ENCODE assay signal across 26 cellular contexts in the genomic region with DNA sequence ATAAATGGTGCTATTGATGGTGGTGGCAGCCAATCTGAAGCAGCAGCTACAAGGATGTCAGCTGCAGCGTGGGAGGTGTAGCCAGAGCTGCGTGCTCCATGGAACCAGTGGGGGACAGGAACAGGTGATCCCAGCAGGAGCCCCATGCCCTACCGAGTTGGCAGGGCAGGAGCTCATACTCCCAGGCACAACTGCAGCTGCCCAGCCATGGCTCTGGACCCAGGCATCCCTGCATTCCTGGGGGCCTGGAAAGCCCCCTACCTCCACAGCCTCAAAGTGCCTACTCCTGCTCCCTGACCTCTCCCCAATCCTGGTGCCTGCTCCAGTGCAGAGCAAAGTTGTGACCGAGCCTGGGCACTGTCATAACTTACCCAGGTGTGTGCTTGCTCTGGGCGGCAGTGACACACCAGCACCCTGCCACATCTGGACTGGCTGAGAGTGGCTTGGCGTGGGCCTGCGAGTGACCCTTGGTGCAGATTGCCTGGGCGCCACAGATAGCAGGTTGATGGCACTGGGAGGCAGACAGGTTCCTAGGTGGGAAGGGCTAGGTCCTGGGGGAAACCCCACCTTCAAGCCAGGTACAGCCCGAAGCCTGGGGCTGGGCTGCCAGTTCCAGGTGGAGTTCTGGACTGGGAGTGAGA.
"Had no signal": no experiment of that assay in that cellular context is flagged by ENCODE, and none has a peak within 500 bp of the region (broad histone marks: within the 10 kb centered on the region; RNA-seq: fewer than 3 reads in every experiment).

No MANE protein-coding gene starts in this region.

- FAIRE-seq: endothelial cell of umbilical vein, small intestine had no signal

- H3K4me3 Mint-ChIP-seq: activated CD4-positive, alpha-beta memory T cell treated with anti-CD3 and anti-CD28 coated beads, Interleukin-2, amount 10 ng/mL, durations not matched to agents 7 days and 5 days; activated CD4-positive, alpha-beta T cell treated with anti-CD3 and anti-CD28 coated beads, Interleukin-2, amount 10 ng/mL, durations not matched to agents 7 days and 5 days; activated naive CD4-positive, alpha-beta T cell treated with anti-CD3 and anti-CD28 coated beads, Interleukin-2, amount 10 ng/mL, durations not matched to agents 7 days and 5 days; activated naive CD8-positive, alpha-beta T cell treated with anti-CD3 and anti-CD28 coated beads, Interleukin-2, amount 10 ng/mL, durations not matched to agents 7 days and 5 days; activated T-cell treated with anti-CD3 and anti-CD28 coated beads, Interleukin-2, amount 50 U/mL, for 24 hours; immature natural killer cell; memory B cell; naive thymus-derived CD4-positive, alpha-beta T cell; stimulated activated naive B cell treated with anti-CD40 and anti-IgM and Interleukin-4, amounts not matched to agents 10 μg/mL and 1 μg/mL and 100 μg/mL, for 72 hours; T-helper 17 cell had no signal

- H3K36me3 ChIP-seq: gastroesophageal sphincter, left lung, tibial nerve had no signal

- H3K36me3 Mint-ChIP-seq: activated naive CD4-positive, alpha-beta T cell treated with anti-CD3 and anti-CD28 coated beads, Interleukin-2, amount 10 ng/mL, durations not matched to agents 7 days and 5 days; activated naive CD8-positive, alpha-beta T cell treated with anti-CD3 and anti-CD28 coated beads, Interleukin-2, amount 10 ng/mL, durations not matched to agents 7 days and 5 days; immature natural killer cell; memory B cell; naive thymus-derived CD4-positive, alpha-beta T cell; stimulated activated naive B cell treated with anti-CD40 and anti-IgM and Interleukin-4, amounts not matched to agents 10 μg/mL and 1 μg/mL and 100 μg/mL, for 72 hours had no signal

- H3K27me3 Mint-ChIP-seq: activated CD4-positive, alpha-beta memory T cell treated with anti-CD3 and anti-CD28 coated beads, Interleukin-2, amount 10 ng/mL, durations not matched to agents 7 days and 5 days; activated CD4-positive, alpha-beta T cell treated with anti-CD3 and anti-CD28 coated beads, Interleukin-2, amount 10 ng/mL, durations not matched to agents 7 days and 5 days; activated naive CD4-positive, alpha-beta T cell treated with anti-CD3 and anti-CD28 coated beads, Interleukin-2, amount 10 ng/mL, durations not matched to agents 7 days and 5 days; activated naive CD8-positive, alpha-beta T cell treated with anti-CD3 and anti-CD28 coated beads, Interleukin-2, amount 10 ng/mL, durations not matched to agents 7 days and 5 days; memory B cell; naive thymus-derived CD4-positive, alpha-beta T cell; stimulated activated naive B cell treated with anti-CD40 and anti-IgM and Interleukin-4, amounts not matched to agents 10 μg/mL and 1 μg/mL and 100 μg/mL, for 72 hours; T-helper 17 cell had no signal

- H3K4me1 ChIP-seq: gastroesophageal sphincter, left lung, parathyroid adenoma, tibial nerve had no signal

- H3K27ac ChIP-seq: gastroesophageal sphincter, left lung, parathyroid adenoma, tibial nerve had no signal

- H3K4me3 ChIP-seq: gastroesophageal sphincter, left lung, tibial nerve had no signal

- H2AFZ ChIP-seq: parathyroid adenoma had no signal

- H3K27ac Mint-ChIP-seq: activated CD4-positive, alpha-beta memory T cell treated with anti-CD3 and anti-CD28 coated beads, Interleukin-2, amount 10 ng/mL, durations not matched to agents 7 days and 5 days; activated CD4-positive, alpha-beta T cell treated with anti-CD3 and anti-CD28 coated beads, Interleukin-2, amount 10 ng/mL, durations not matched to agents 7 days and 5 days; activated naive CD4-positive, alpha-beta T cell treated with anti-CD3 and anti-CD28 coated beads, Interleukin-2, amount 10 ng/mL, durations not matched to agents 7 days and 5 days; activated naive CD8-positive, alpha-beta T cell treated with anti-CD3 and anti-CD28 coated beads, Interleukin-2, amount 10 ng/mL, durations not matched to agents 7 days and 5 days; activated T-cell treated with anti-CD3 and anti-CD28 coated beads, Interleukin-2, amount 50 U/mL, for 24 hours; immature natural killer cell; memory B cell; naive thymus-derived CD4-positive, alpha-beta T cell; stimulated activated naive B cell treated with anti-CD40 and anti-IgM and Interleukin-4, amounts not matched to agents 10 μg/mL and 1 μg/mL and 100 μg/mL, for 72 hours; T-helper 17 cell had no signal

- H3K9me3 Mint-ChIP-seq: activated CD4-positive, alpha-beta memory T cell treated with anti-CD3 and anti-CD28 coated beads, Interleukin-2, amount 10 ng/mL, durations not matched to agents 7 days and 5 days; activated CD4-positive, alpha-beta T cell treated with anti-CD3 and anti-CD28 coated beads, Interleukin-2, amount 10 ng/mL, durations not matched to agents 7 days and 5 days; activated naive CD4-positive, alpha-beta T cell treated with anti-CD3 and anti-CD28 coated beads, Interleukin-2, amount 10 ng/mL, durations not matched to agents 7 days and 5 days; activated naive CD8-positive, alpha-beta T cell treated with anti-CD3 and anti-CD28 coated beads, Interleukin-2, amount 10 ng/mL, durations not matched to agents 7 days and 5 days; activated T-cell treated with anti-CD3 and anti-CD28 coated beads, Interleukin-2, amount 50 U/mL, for 24 hours; memory B cell had no signal

- H3K9ac ChIP-seq: parathyroid adenoma had no signal

- H3K27me3 ChIP-seq: gastroesophageal sphincter, left lung, tibial nerve had no signal

- ATAC-seq: gastroesophageal sphincter; left lung; naive thymus-derived CD4-positive, alpha-beta T cell; sciatic nerve; stimulated activated naive B cell treated with anti-CD40 and anti-IgM and Interleukin-4, amounts not matched to agents 10 μg/mL and 1 μg/mL and 100 μg/mL, for 72 hours; T-helper 17 cell had no signal

- DNase-seq: activated CD4-positive, alpha-beta memory T cell treated with anti-CD3 and anti-CD28 coated beads, Interleukin-2, amount 10 ng/mL, durations not matched to agents 7 days and 5 days; activated CD4-positive, alpha-beta T cell treated with anti-CD3 and anti-CD28 coated beads for 1 hour; activated CD4-positive, alpha-beta T cell treated with anti-CD3 and anti-CD28 coated beads, Interleukin-2, amount 10 ng/mL, durations not matched to agents 7 days and 5 days; activated CD8-positive, alpha-beta memory T cell treated with anti-CD3 and anti-CD28 coated beads, Interleukin-2, amount 50 U/mL, for 48 hours; activated gamma-delta T cell; activated naive CD4-positive, alpha-beta T cell treated with anti-CD3 and anti-CD28 coated beads, Interleukin-2, amount 10 ng/mL, durations not matched to agents 7 days and 5 days; activated naive CD8-positive, alpha-beta T cell treated with anti-CD3 and anti-CD28 coated beads, Interleukin-2, amount 10 ng/mL, durations not matched to agents 7 days and 5 days; activated T-cell treated with anti-CD3 and anti-CD28 coated beads, Interleukin-2, amount 50 U/mL, for 24 hours; caudate nucleus; hippocampal formation; immature natural killer cell; kidney glomerular epithelial cell; left lung; midbrain; naive thymus-derived CD4-positive, alpha-beta T cell; small intestine; stimulated activated CD4-positive, alpha-beta T cell treated with anti-CD3 and anti-CD28 coated beads, Interleukin-2, amount 100 ng/mL, for 24 hours; stimulated activated naive B cell treated with anti-CD40 and anti-IgM and Interleukin-4, amounts not matched to agents 10 μg/mL and 1 μg/mL and 100 μg/mL, for 72 hours; T-helper 17 cell; T1000 had no signal

- H3K79me2 ChIP-seq: parathyroid adenoma had no signal

- H3K9me3 ChIP-seq: gastroesophageal sphincter, tibial nerve had no signal

- H3K4me1 Mint-ChIP-seq: activated CD4-positive, alpha-beta memory T cell treated with anti-CD3 and anti-CD28 coated beads, Interleukin-2, amount 10 ng/mL, durations not matched to agents 7 days and 5 days; activated CD4-positive, alpha-beta T cell treated with anti-CD3 and anti-CD28 coated beads, Interleukin-2, amount 10 ng/mL, durations not matched to agents 7 days and 5 days; activated naive CD4-positive, alpha-beta T cell treated with anti-CD3 and anti-CD28 coated beads, Interleukin-2, amount 10 ng/mL, durations not matched to agents 7 days and 5 days; activated naive CD8-positive, alpha-beta T cell treated with anti-CD3 and anti-CD28 coated beads, Interleukin-2, amount 10 ng/mL, durations not matched to agents 7 days and 5 days; immature natural killer cell; memory B cell; stimulated activated naive B cell treated with anti-CD40 and anti-IgM and Interleukin-4, amounts not matched to agents 10 μg/mL and 1 μg/mL and 100 μg/mL, for 72 hours; T-helper 17 cell had no signal
